In the genomic region with DNA sequence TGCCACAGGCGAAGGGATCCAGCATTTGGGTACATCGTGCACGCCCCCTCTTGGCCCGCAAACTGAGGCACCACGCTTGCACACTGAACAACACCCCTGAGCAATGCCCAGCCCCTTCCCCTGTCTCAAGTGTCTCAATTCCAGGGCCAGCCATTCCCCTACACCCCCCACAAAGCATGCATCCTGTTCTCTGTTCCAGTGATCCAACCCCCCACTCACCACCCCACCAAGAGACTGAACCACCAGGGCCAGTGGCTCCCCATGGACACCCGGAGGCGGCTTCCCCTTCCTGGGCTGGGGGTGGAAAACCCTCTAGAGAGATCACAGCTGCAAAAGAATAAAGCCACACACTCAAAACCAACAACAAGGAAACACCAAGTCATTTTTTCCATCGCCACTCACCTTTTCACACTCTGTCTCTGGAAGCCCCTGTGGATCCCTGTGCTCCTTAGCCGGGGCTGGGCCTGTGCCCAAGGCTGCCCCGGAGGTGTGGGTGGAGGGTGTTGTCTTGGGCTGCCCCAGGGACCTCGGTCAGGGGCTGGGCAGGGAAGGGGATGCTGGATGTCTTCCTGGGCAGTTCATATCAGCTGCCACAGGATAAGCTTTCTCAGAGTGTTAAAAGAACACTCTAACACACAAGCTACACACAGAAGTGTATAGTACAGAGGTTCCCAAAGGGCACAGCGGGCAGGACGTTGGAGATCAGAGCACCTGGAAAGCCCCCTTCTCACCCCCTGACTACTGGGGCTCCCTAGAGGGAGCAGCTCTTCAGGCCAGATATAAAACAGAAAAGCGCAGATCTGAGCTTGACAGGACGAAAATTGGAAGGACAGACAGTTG, we compare ENCODE assay signal across 14 cellular contexts.
A peak's percentile ranks its signal among the peaks of the same experiment; 100 is the strongest.
DNase-seq lines count a peak whose midpoint lies in the region; ATAC-seq and TF ChIP-seq lines count a peak whose summit lies in the region.
"Had no signal": no experiment of that assay in that cellular context is flagged by ENCODE, and none has a peak within 500 bp of the region (broad histone marks: within the 10 kb centered on the region; RNA-seq: fewer than 3 reads in every experiment).

No MANE protein-coding gene starts in this region.

- DNase-seq in natural killer cell treated with Interleukin-12 subunit alpha and Interleukin-12 subunit beta and Interleukin-15 and Interleukin-18, amount 100 ng/mL, for 72 hours (ENCODE audit: low spot score) = peak; percentile 58
- DNase-seq in natural killer cell = no peak
- DNase-seq in activated CD8-positive, alpha-beta T cell treated with anti-CD3 and anti-CD28 coated beads, Interleukin-2, amount 10 ng/mL, durations not matched to agents 7 days and 5 days = peak; percentile 36
- no peak for DNase-seq in mesenchymal stem cell
- no peak for DNase-seq in NCI-H446 (lab: John Stamatoyannopoulos, UW)
- no peak for DNase-seq in glutamatergic neuron
- no peak for DNase-seq in KBM-7
- DNase-seq: gastrocnemius medialis, HCEC 1CT, MV-4-11, substantia nigra had no signal

- H2BK15ac ChIP-seq in mesenchymal stem cell (ENCODE audit: low read depth, poor library complexity, severe bottlenecking) = no peak overlapping the region

- no peak overlapping the region for H4K91ac ChIP-seq in mesenchymal stem cell (ENCODE audit: low read length)

- H3K4ac ChIP-seq in mesenchymal stem cell (ENCODE audit: low read depth in 1 of 2, low read length in 2 of 2) = no peak overlapping the region

- in situ Hi-C loops in KBM-7 (cut with MboI; ENCODE audit: low pct_unique_long_range_greater_than_20kb, low sequenced_read_pairs) = no loop called here

- H3K27ac ChIP-seq in mesenchymal stem cell (ENCODE audit: low read length, poor library complexity, severe bottlenecking) = no peak overlapping the region
- H3K27ac ChIP-seq: gastrocnemius medialis had no signal

- H2AK5ac ChIP-seq in mesenchymal stem cell (ENCODE audit: low read length, severe bottlenecking) = peak overlapping the region; percentile 31

- H2BK5ac ChIP-seq in mesenchymal stem cell (ENCODE audit: low read depth, low read length, poor library complexity, severe bottlenecking) = no peak overlapping the region

- H3K9me3 ChIP-seq in mesenchymal stem cell (ENCODE audit: control insufficient read depth, low read length) = peaks cover 4% of the 10 kb centered on the region
- H3K9me3 ChIP-seq: gastrocnemius medialis had no signal

- TF ChIP-seq CTCF in natural killer cell (IDR thresholded peaks at IDR 0.05) (no peak), glutamatergic neuron (IDR thresholded peaks at IDR 0.05; ENCODE audit: partially characterized antibody, unreplicated experiment) (no peak)

- no peak overlapping the region for H3K18ac ChIP-seq in mesenchymal stem cell (ENCODE audit: low read depth in 1 of 2, low read length in 2 of 2)

- H3K4me3 Mint-ChIP-seq in natural killer cell treated with Interleukin-12 subunit alpha and Interleukin-12 subunit beta and Interleukin-15 and Interleukin-18, amount 100 ng/mL, for 72 hours = no peak overlapping the region
- H3K4me3 Mint-ChIP-seq in natural killer cell (no peak overlapping the region), glutamatergic neuron (ENCODE audit: unreplicated experiment) (no peak overlapping the region)
- no peak overlapping the region for H3K4me3 Mint-ChIP-seq in activated CD8-positive, alpha-beta T cell treated with anti-CD3 and anti-CD28 coated beads, Interleukin-2, amount 10 ng/mL, durations not matched to agents 7 days and 5 days
- peak overlapping the region; percentile 66 for H3K4me3 Mint-ChIP-seq in stimulated activated naive CD8-positive, alpha-beta T cell treated with anti-CD3 and anti-CD28 coated beads, Interleukin-15, Interleukin-2, amounts not matched to agents 100 ng/mL and 50 ng/mL, for 24 hours
- H3K4me3 Mint-ChIP-seq: CD4-positive, CD25-positive, alpha-beta regulatory T cell; mesothelial cell of epicardium had no signal

- intact Hi-C loops in natural killer cell (cut with micrococcal nuclease) = no loop called here

- H3K9me3 Mint-ChIP-seq in natural killer cell treated with Interleukin-12 subunit alpha and Interleukin-12 subunit beta and Interleukin-15 and Interleukin-18, amount 100 ng/mL, for 72 hours = peaks cover 2% of the 10 kb centered on the region
- H3K9me3 Mint-ChIP-seq in natural killer cell = peaks cover 0 to 2% of the 10 kb centered on the region in 2 donors
- peaks cover 14% of the 10 kb centered on the region for H3K9me3 Mint-ChIP-seq in activated CD8-positive, alpha-beta T cell treated with anti-CD3 and anti-CD28 coated beads, Interleukin-2, amount 10 ng/mL, durations not matched to agents 7 days and 5 days (ENCODE audit: insufficient read depth)
- H3K9me3 Mint-ChIP-seq in stimulated activated naive CD8-positive, alpha-beta T cell treated with anti-CD3 and anti-CD28 coated beads, Interleukin-15, Interleukin-2, amounts not matched to agents 100 ng/mL and 50 ng/mL, for 24 hours = peaks cover 8% of the 10 kb centered on the region
- peaks cover 30% of the 10 kb centered on the region for H3K9me3 Mint-ChIP-seq in glutamatergic neuron (ENCODE audit: unreplicated experiment)

- peaks cover 2% of the 10 kb centered on the region for H3K36me3 Mint-ChIP-seq in natural killer cell treated with Interleukin-12 subunit alpha and Interleukin-12 subunit beta and Interleukin-15 and Interleukin-18, amount 100 ng/mL, for 72 hours
- H3K36me3 Mint-ChIP-seq in natural killer cell = no peaks in the 10 kb centered on the region
- H3K36me3 Mint-ChIP-seq in activated CD8-positive, alpha-beta T cell treated with anti-CD3 and anti-CD28 coated beads, Interleukin-2, amount 10 ng/mL, durations not matched to agents 7 days and 5 days (ENCODE audit: low read depth) = peaks cover 12% of the 10 kb centered on the region
- no peaks in the 10 kb centered on the region for H3K36me3 Mint-ChIP-seq in stimulated activated naive CD8-positive, alpha-beta T cell treated with anti-CD3 and anti-CD28 coated beads, Interleukin-15, Interleukin-2, amounts not matched to agents 100 ng/mL and 50 ng/mL, for 24 hours (ENCODE audit: low read depth)
- peaks cover 10% of the 10 kb centered on the region for H3K36me3 Mint-ChIP-seq in glutamatergic neuron (ENCODE audit: unreplicated experiment)
- H3K36me3 Mint-ChIP-seq: CD4-positive, CD25-positive, alpha-beta regulatory T cell; mesothelial cell of epicardium had no signal

- CTCF ChIA-PET in activated CD8-positive, alpha-beta T cell treated with anti-CD3 and anti-CD28 coated beads, Interleukin-2, amount 10 ng/mL, durations not matched to agents 7 days and 5 days (lab: Charles Lee) = interaction anchor here (1.0 to 1.6 kb wide), 4 partner anchors 33 to 143 kb away, joined by 3 to 5 read pairs (median 4); no protein-coding TSS in a partner anchor

- POLR2A ChIA-PET in activated CD8-positive, alpha-beta T cell treated with anti-CD3 and anti-CD28 coated beads, Interleukin-2, amount 10 ng/mL, durations not matched to agents 7 days and 5 days (lab: Charles Lee) = interaction anchor here (0.6 to 1.2 kb wide), 5 partner anchors 8 to 40 kb away, joined by 3 to 4 read pairs (median 3); no protein-coding TSS in a partner anchor

- no peak overlapping the region for H2AFZ ChIP-seq in mesenchymal stem cell (ENCODE audit: low read depth, low read length)

- H3K9ac ChIP-seq in mesenchymal stem cell (ENCODE audit: low read length) = no peak overlapping the region

- H4K8ac ChIP-seq in mesenchymal stem cell (ENCODE audit: low read length) = no peak overlapping the region

- peaks cover 30 to 34% of the 10 kb centered on the region in 2 donors for H3K4me1 Mint-ChIP-seq in natural killer cell treated with Interleukin-12 subunit alpha and Interleukin-12 subunit beta and Interleukin-15 and Interleukin-18, amount 100 ng/mL, for 72 hours (ENCODE audit: low read depth in 2 of 2)
- H3K4me1 Mint-ChIP-seq in natural killer cell = peaks cover 8 to 11% of the 10 kb centered on the region in 2 donors
- H3K4me1 Mint-ChIP-seq in activated CD8-positive, alpha-beta T cell treated with anti-CD3 and anti-CD28 coated beads, Interleukin-2, amount 10 ng/mL, durations not matched to agents 7 days and 5 days (ENCODE audit: low read depth) = peaks cover 38% of the 10 kb centered on the region
- peaks cover 47% of the 10 kb centered on the region for H3K4me1 Mint-ChIP-seq in stimulated activated naive CD8-positive, alpha-beta T cell treated with anti-CD3 and anti-CD28 coated beads, Interleukin-15, Interleukin-2, amounts not matched to agents 100 ng/mL and 50 ng/mL, for 24 hours (ENCODE audit: low read depth)
- H3K4me1 Mint-ChIP-seq in glutamatergic neuron (ENCODE audit: low read depth, unreplicated experiment) = peaks cover 40% of the 10 kb centered on the region

- no peaks in the 10 kb centered on the region for H3K36me3 ChIP-seq in mesenchymal stem cell (ENCODE audit: control insufficient read depth in 1 of 2, insufficient read depth in 2 of 2, low read depth in 1 of 2, low read length in 2 of 2)
- H3K36me3 ChIP-seq: gastrocnemius medialis had no signal

- peak; percentile 45 to 63 for ATAC-seq in natural killer cell treated with Interleukin-12 subunit alpha and Interleukin-12 subunit beta and Interleukin-15 and Interleukin-18, amount 100 ng/mL, for 72 hours
- no peak for ATAC-seq in natural killer cell
- peak; percentile 72 for ATAC-seq in activated CD8-positive, alpha-beta T cell treated with anti-CD3 and anti-CD28 coated beads, Interleukin-2, amount 10 ng/mL, durations not matched to agents 7 days and 5 days
- ATAC-seq: gastrocnemius medialis had no signal

- H3K27me3 Mint-ChIP-seq in natural killer cell treated with Interleukin-12 subunit alpha and Interleukin-12 subunit beta and Interleukin-15 and Interleukin-18, amount 100 ng/mL, for 72 hours = no peaks in the 10 kb centered on the region
- H3K27me3 Mint-ChIP-seq in natural killer cell (ENCODE audit: low read depth in 2 of 2) (no peaks in the 10 kb centered on the region), glutamatergic neuron (ENCODE audit: unreplicated experiment) (peaks cover 6% of the 10 kb centered on the region)
- no peaks in the 10 kb centered on the region for H3K27me3 Mint-ChIP-seq in activated CD8-positive, alpha-beta T cell treated with anti-CD3 and anti-CD28 coated beads, Interleukin-2, amount 10 ng/mL, durations not matched to agents 7 days and 5 days (ENCODE audit: low read depth)
- H3K27me3 Mint-ChIP-seq in stimulated activated naive CD8-positive, alpha-beta T cell treated with anti-CD3 and anti-CD28 coated beads, Interleukin-15, Interleukin-2, amounts not matched to agents 100 ng/mL and 50 ng/mL, for 24 hours = no peaks in the 10 kb centered on the region
- H3K27me3 Mint-ChIP-seq: CD4-positive, CD25-positive, alpha-beta regulatory T cell had no signal

- 88% methylated on average over 11 of the region's 15 CpGs for WGBS in mesenchymal stem cell

- no peak overlapping the region for H3K4me3 ChIP-seq in mesenchymal stem cell (ENCODE audit: insufficient read depth in 1 of 2, low read depth in 1 of 2, low read length in 2 of 2)
- H3K4me3 ChIP-seq: gastrocnemius medialis had no signal

- no peak overlapping the region for H2BK120ac ChIP-seq in mesenchymal stem cell (ENCODE audit: low read depth, low read length)

- H2BK12ac ChIP-seq in mesenchymal stem cell (ENCODE audit: low read length in 2 of 2) = peak overlapping the region in 1 of 2 experiments; percentile 30

- H3K23ac ChIP-seq in mesenchymal stem cell (ENCODE audit: low read length in 2 of 2) = no peak overlapping the region

- H3K27ac Mint-ChIP-seq in natural killer cell treated with Interleukin-12 subunit alpha and Interleukin-12 subunit beta and Interleukin-15 and Interleukin-18, amount 100 ng/mL, for 72 hours = peak overlapping the region; percentile 4 to 38
- H3K27ac Mint-ChIP-seq in natural killer cell (no peak overlapping the region), glutamatergic neuron (ENCODE audit: unreplicated experiment) (no peak overlapping the region)
- peak overlapping the region; percentile 52 for H3K27ac Mint-ChIP-seq in activated CD8-positive, alpha-beta T cell treated with anti-CD3 and anti-CD28 coated beads, Interleukin-2, amount 10 ng/mL, durations not matched to agents 7 days and 5 days
- peak overlapping the region; percentile 90 for H3K27ac Mint-ChIP-seq in stimulated activated naive CD8-positive, alpha-beta T cell treated with anti-CD3 and anti-CD28 coated beads, Interleukin-15, Interleukin-2, amounts not matched to agents 100 ng/mL and 50 ng/mL, for 24 hours

- no peaks in the 10 kb centered on the region for H3K79me1 ChIP-seq in mesenchymal stem cell (replicated peaks; ENCODE audit: low read length, poor library complexity, severe bottlenecking)

- peak overlapping the region in 1 of 2 experiments; percentile 2 for H3K14ac ChIP-seq in mesenchymal stem cell (ENCODE audit: low read length in 2 of 2)

- H3K27me3 ChIP-seq in mesenchymal stem cell (ENCODE audit: control insufficient read depth in 1 of 2, insufficient read depth in 1 of 2, low read length in 2 of 2) = no peaks in the 10 kb centered on the region
- H3K27me3 ChIP-seq: gastrocnemius medialis had no signal

- H3K4me1 ChIP-seq in mesenchymal stem cell (ENCODE audit: control insufficient read depth, insufficient read depth, low read depth, low read length) = peaks cover 20% of the 10 kb centered on the region

- no peak overlapping the region for H3K4me2 ChIP-seq in mesenchymal stem cell (ENCODE audit: low read length, poor library complexity, severe bottlenecking)

Comparison
In these comparisons a context has a peak if more than half of its experiments do, and no peak if none do; other contexts are left out.
1. ATAC-seq: peak in natural killer cell treated with Interleukin-12 subunit alpha and Interleukin-12 subunit beta and Interleukin-15 and Interleukin-18, amount 100 ng/mL, for 72 hours (2 of 2) and activated CD8-positive, alpha-beta T cell treated with anti-CD3 and anti-CD28 coated beads, Interleukin-2, amount 10 ng/mL, durations not matched to agents 7 days and 5 days (single experiment); none in natural killer cell (0 of 3).
2. DNase-seq: peak in natural killer cell treated with Interleukin-12 subunit alpha and Interleukin-12 subunit beta and Interleukin-15 and Interleukin-18, amount 100 ng/mL, for 72 hours (single experiment) and activated CD8-positive, alpha-beta T cell treated with anti-CD3 and anti-CD28 coated beads, Interleukin-2, amount 10 ng/mL, durations not matched to agents 7 days and 5 days (single experiment); none in natural killer cell (single experiment), mesenchymal stem cell (single experiment), NCI-H446 (0 of 2), glutamatergic neuron (single experiment) and KBM-7 (single experiment).
3. H3K27ac Mint-ChIP-seq: peak in natural killer cell treated with Interleukin-12 subunit alpha and Interleukin-12 subunit beta and Interleukin-15 and Interleukin-18, amount 100 ng/mL, for 72 hours (2 of 2), activated CD8-positive, alpha-beta T cell treated with anti-CD3 and anti-CD28 coated beads, Interleukin-2, amount 10 ng/mL, durations not matched to agents 7 days and 5 days (single experiment) and stimulated activated naive CD8-positive, alpha-beta T cell treated with anti-CD3 and anti-CD28 coated beads, Interleukin-15, Interleukin-2, amounts not matched to agents 100 ng/mL and 50 ng/mL, for 24 hours (single experiment); none in natural killer cell (0 of 2) and glutamatergic neuron (single experiment).